In the genomic region with DNA sequence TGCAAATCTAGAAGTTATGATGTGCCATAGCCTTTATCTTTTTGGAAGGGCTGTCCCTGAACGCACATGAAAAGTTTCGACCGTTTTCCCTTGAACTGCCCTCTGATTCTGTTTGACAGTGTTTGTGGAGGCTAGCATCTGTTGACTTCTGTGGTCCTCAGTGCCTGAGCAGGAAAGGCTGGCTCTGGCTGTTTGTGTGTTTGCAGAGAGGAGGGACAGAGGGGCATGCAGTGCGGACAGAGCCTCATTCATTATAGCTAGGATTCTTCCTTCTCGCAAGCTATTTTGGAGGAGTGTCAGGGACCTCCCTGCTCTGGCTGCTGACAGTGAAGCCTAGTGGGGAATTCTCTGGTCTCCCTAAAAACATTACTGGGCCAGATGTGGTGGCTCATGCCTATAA, we compare ENCODE assay signal across 25 cellular contexts.
"Had no signal": no experiment of that assay in that cellular context is flagged by ENCODE, and none has a peak within 500 bp of the region (broad histone marks: within the 10 kb centered on the region; RNA-seq: fewer than 3 reads in every experiment).

No MANE protein-coding gene starts in this region.

- H3K9me3 ChIP-seq: Peyer's patch, SJCRH30, SK-N-SH had no signal

- H3K27ac ChIP-seq: Peyer's patch, RWPE1, SJCRH30, VCaP had no signal

- H3K4me1 ChIP-seq: Peyer's patch, SJCRH30 had no signal

- H3K9me2 ChIP-seq: SK-N-SH had no signal

- H3K4me2 ChIP-seq: SK-N-SH had no signal

- H3K9ac ChIP-seq: SK-N-SH had no signal

- ATAC-seq: activated T-helper 17 cell treated with anti-CD3 and anti-CD28 coated beads, Interleukin-2, amount 50 U/mL, for 72 hours had no signal

- H3K27me3 ChIP-seq: Peyer's patch, SJCRH30 had no signal

- DNase-seq: activated CD4-positive, alpha-beta memory T cell treated with anti-CD3 and anti-CD28 coated beads for 36 hours; activated CD4-positive, alpha-beta T cell treated with anti-CD3 and anti-CD28 coated beads, Interleukin-2, amount 10 ng/mL, durations not matched to agents 7 days and 5 days; activated CD4-positive, CD25-positive, alpha-beta regulatory T cell; activated gamma-delta T cell; activated naive CD4-positive, alpha-beta T cell treated with anti-CD3 and anti-CD28 coated beads for 36 hours; activated naive CD8-positive, alpha-beta T cell treated with anti-CD3 and anti-CD28 coated beads for 36 hours; activated T-cell treated with anti-CD3 and anti-CD28 coated beads for 4 hours; activated T-cell treated with anti-CD3 and anti-CD28 coated beads, Interleukin-2, amount 50 U/mL, for 48 hours; MM.1S; NCI-H1105; NCI-H1436; NCI-H1694 treated with DMSO at 0.1 percent for 48 hours; NCI-H2081; NCI-H510A treated with DMSO at 0.1 percent for 48 hours; NCI-H69; NK-92 treated with Interleukin-12 subunit alpha and Interleukin-12 subunit beta, amount 100 ng/mL, for 24 hours; OCI-M1; Peyer's patch; Right ventricle myocardium superior; SJCRH30; SK-N-SH; T-helper 1 cell had no signal

- H3K4me3 ChIP-seq: Peyer's patch, SJCRH30 had no signal
